22 cellular contexts compared by ENCODE assay signal in genomic region chr11:95305726-95306522, GRCh38.
DNase-seq lines count a peak whose midpoint lies in the region; ATAC-seq, FAIRE-seq and TF ChIP-seq lines count a peak whose summit lies in the region.
"Had no signal": no experiment of that assay in that cellular context is flagged by ENCODE, and none has a peak within 500 bp of the region (broad histone marks: within the 10 kb centered on the region; RNA-seq: fewer than 3 reads in every experiment).

No MANE protein-coding gene starts in this region.

- no peaks in the 10 kb centered on the region for H3K79me2 ChIP-seq in GM12878 (ENCODE audit: control insufficient read depth, insufficient read depth, low read length)

- H3K4me1 ChIP-seq in HAP-1 (peaks cover 10% of the 10 kb centered on the region), GM12878 (ENCODE audit: control insufficient read depth, insufficient read depth, low read length) (no peaks in the 10 kb centered on the region), small intestine (ENCODE audit: control insufficient read depth in 2 of 2, insufficient read depth in 1 of 2, low read depth in 1 of 2, low read length in 1 of 2) (peaks cover 0 to 7% of the 10 kb centered on the region in 2 donors)
- H3K4me1 ChIP-seq: Caco-2 had no signal

- SMC1A ChIA-PET in GM12878 (lab: Charles Lee; ENCODE audit: uncharacterized antibody, unreplicated experiment) = interaction anchor here (0.7 to 3.4 kb wide), 14 partner anchors 8 to 410 kb away, joined by 3 to 13 read pairs (median 4); partner anchors contain the start of gene SESN3

- no peaks in the 10 kb centered on the region for H3K27me3 ChIP-seq in HAP-1 (ENCODE audit: low read depth)
- no peaks in the 10 kb centered on the region; a peak in 1 of 4 replicates for H3K27me3 ChIP-seq in GM12878 (replicated peaks in 1 of 2; ENCODE audit: control insufficient read depth in 2 of 2, insufficient read depth in 2 of 2, low read length in 1 of 2)
- no peaks in the 10 kb centered on the region for H3K27me3 ChIP-seq in small intestine (ENCODE audit: control insufficient read depth in 2 of 2, insufficient read depth in 2 of 2, low read length in 2 of 2)
- H3K27me3 ChIP-seq: stomach had no signal

- no peak for FAIRE-seq in GM12878 (lab: Jason Lieb, UNC)
- no peak for FAIRE-seq in small intestine (lab: Jason Lieb, UNC)
- FAIRE-seq: colon, islet of Langerhans had no signal

- WGBS in GM12878 (ENCODE audit: insufficient coverage, insufficient replicate concordance, low lambda C conversion rate, missing lambda C conversion rate) = 26% methylated on average over 6 of the region's 6 CpGs
- WGBS in small intestine, 3 donors = 42 to 72% (median 62%) methylated on average over 6 of the region's 6 CpGs

- TF ChIP-seq POLR2A in GM12878 (IDR thresholded peaks at IDR 0.05; ENCODE audit: low read depth, low read length) = no peak

- POLR2A ChIA-PET in GM12878 (lab: Charles Lee) = interaction anchor here (0.7 to 1.2 kb wide), 4 partner anchors 9 to 98 kb away, joined by 3 to 4 read pairs (median 4); partner anchors contain the start of gene SESN3

- H4K20me1 ChIP-seq in GM12878 (ENCODE audit: control insufficient read depth, insufficient read depth) = no peaks in the 10 kb centered on the region

- H3K4me3 ChIP-seq in HAP-1 (no peak overlapping the region), GM12878 (no peak overlapping the region), small intestine (ENCODE audit: low read depth in 1 of 2, low read length in 2 of 2) (no peak overlapping the region)
- H3K4me3 ChIP-seq: stomach had no signal

- intact Hi-C loops in GM12878 (cut with micrococcal nuclease; ENCODE audit: unreplicated experiment) = no loop called here
- intact Hi-C loops in left colon (cut with DNase I, micrococcal nuclease) = no loop called here

- ATAC-seq in GM12878 (no peak), left colon (peak; percentile 81), HG03571 (IDR thresholded peaks at IDR 0.05; ENCODE audit: unreplicated experiment) (no peak), GM19035 (IDR thresholded peaks at IDR 0.05; ENCODE audit: unreplicated experiment) (no peak), GM21619 (IDR thresholded peaks at IDR 0.05; ENCODE audit: unreplicated experiment) (no peak)
- ATAC-seq: natural killer cell, T-cell had no signal

- no peak overlapping the region for H3K4me2 ChIP-seq in GM12878 (ENCODE audit: control insufficient read depth, insufficient read depth)

- no peak overlapping the region for H3K9ac ChIP-seq in GM12878 (ENCODE audit: control insufficient read depth, insufficient read depth, low read length)

- DNase-seq in HAP-1 (ENCODE audit: low spot score in 2 of 2) (peak; percentile 45 to 54), GM12878 (ENCODE audit: low read depth, low spot score) (no peak), left colon (no peak), small intestine (peak; percentile 48)
- DNase-seq: activated CD4-positive, alpha-beta T cell treated with anti-CD3 and anti-CD28 coated beads, Interleukin-2, amount 10 ng/mL, durations not matched to agents 24 days and 14 days; aorta; effector memory CD4-positive, alpha-beta T cell; erythroblast; IMR-90; natural killer cell; NCI-H446; NCI-H774; stimulated activated CD8-positive, alpha-beta memory T cell treated with anti-CD3 and anti-CD28 coated beads, Interleukin-4, amount 100 ng/mL, for 48 hours; stomach; T-cell had no signal

- TF ChIP-seq RAD21 in GM12878 (IDR thresholded peaks at IDR 0.05; ENCODE audit: insufficient read depth, low read depth, low read length) = 0 out of 2 replicates have a peak, but pooled peaks have one; percentile 17

- no TSS peak for BruUV-seq in GM12878 (replicated peaks; lab: Mats Ljungman, UMichigan)

- H3K27ac ChIP-seq in GM12878 (ENCODE audit: control insufficient read depth, insufficient read depth) = no peak overlapping the region
- H3K27ac ChIP-seq in small intestine (ENCODE audit: low read depth in 1 of 2, low read length in 1 of 2) = no peak overlapping the region
- H3K27ac ChIP-seq: C4-2B, stomach had no signal

- no peaks in the 10 kb centered on the region for H3K36me3 ChIP-seq in HAP-1 (replicated peaks)
- H3K36me3 ChIP-seq in GM12878 (ENCODE audit: control insufficient read depth in 2 of 2, insufficient read depth in 2 of 2, low read length in 1 of 2) = no peaks in the 10 kb centered on the region
- H3K36me3 ChIP-seq in small intestine (ENCODE audit: control insufficient read depth in 2 of 2, insufficient read depth in 2 of 2, low read length in 2 of 2) = no peaks in the 10 kb centered on the region
- H3K36me3 ChIP-seq: stomach had no signal

- in situ Hi-C loops in HAP-1 (cut with MboI; ENCODE audit: low sequenced_read_pairs) = no loop called here
- in situ Hi-C loops in GM12878 (cut with MboI) = no loop called here

- CTCF ChIA-PET in GM12878 (lab: Yijun Ruan, JAX) = interaction anchor here (0.8 to 2.8 kb wide), 6 partner anchors 9 to 400 kb away, joined by 3 to 16 read pairs (median 4); no protein-coding TSS in a partner anchor

- H2AFZ ChIP-seq in GM12878 (ENCODE audit: control insufficient read depth, low read depth, low read length) = no peak overlapping the region

- no peaks in the 10 kb centered on the region for H3K9me3 ChIP-seq in HAP-1
- no peaks in the 10 kb centered on the region for H3K9me3 ChIP-seq in GM12878 (replicated peaks; ENCODE audit: control insufficient read depth, insufficient read depth, low read length)
- H3K9me3 ChIP-seq in small intestine (ENCODE audit: control insufficient read depth, low read depth) = no peaks in the 10 kb centered on the region
- H3K9me3 ChIP-seq: Caco-2, stomach had no signal

- TF ChIP-seq CTCF in GM12878 (IDR thresholded peaks at IDR 0.05 in 2 of 3, conservative IDR thresholded peaks at IDR 0.05 in 1 of 3; ENCODE audit: control insufficient read depth in 2 of 3, extremely low read depth in 1 of 3, insufficient read depth in 1 of 3, low read depth in 3 of 3, low read length in 3 of 3) = 0 out of 6 replicates have a peak, but pooled peaks of 1 of the 3 experiments have one; percentile 2

- RAD21 ChIA-PET in GM12878 (lab: Charles Lee; ENCODE audit: unreplicated experiment) = interaction anchor here (0.8 to 1.9 kb wide), 5 partner anchors 10 to 152 kb away, joined by 3 to 6 read pairs (median 5); partner anchors contain the start of gene SESN3

- no peak for TF ChIP-seq EP300 in GM12878 (IDR thresholded peaks at IDR 0.05; ENCODE audit: borderline replicate concordance in 1 of 2, control insufficient read depth in 1 of 2, low read depth in 2 of 2, low read length in 2 of 2)

TF ChIP-seq in GM12878, 131 proteins besides CTCF, POLR2A, EP300 and RAD21:
- no peak for TF ChIP-seq HCFC1 (IDR thresholded peaks at IDR 0.05; ENCODE audit: low read length)
- no peak for TF ChIP-seq ZNF592 (IDR thresholded peaks at IDR 0.05)
- TF ChIP-seq MEF2A (IDR thresholded peaks at IDR 0.05; ENCODE audit: insufficient read depth, low read depth, low read length) = no peak
- no peak for TF ChIP-seq RFX5 (IDR thresholded peaks at IDR 0.05; ENCODE audit: low read depth, low read length)

Comparison
In these comparisons a context has a peak if more than half of its experiments do, and no peak if none do; other contexts are left out.
1. DNase-seq: peak in HAP-1 (2 of 2) and small intestine (single experiment); none in GM12878 (single experiment) and left colon (0 of 2).